In the genomic region with DNA sequence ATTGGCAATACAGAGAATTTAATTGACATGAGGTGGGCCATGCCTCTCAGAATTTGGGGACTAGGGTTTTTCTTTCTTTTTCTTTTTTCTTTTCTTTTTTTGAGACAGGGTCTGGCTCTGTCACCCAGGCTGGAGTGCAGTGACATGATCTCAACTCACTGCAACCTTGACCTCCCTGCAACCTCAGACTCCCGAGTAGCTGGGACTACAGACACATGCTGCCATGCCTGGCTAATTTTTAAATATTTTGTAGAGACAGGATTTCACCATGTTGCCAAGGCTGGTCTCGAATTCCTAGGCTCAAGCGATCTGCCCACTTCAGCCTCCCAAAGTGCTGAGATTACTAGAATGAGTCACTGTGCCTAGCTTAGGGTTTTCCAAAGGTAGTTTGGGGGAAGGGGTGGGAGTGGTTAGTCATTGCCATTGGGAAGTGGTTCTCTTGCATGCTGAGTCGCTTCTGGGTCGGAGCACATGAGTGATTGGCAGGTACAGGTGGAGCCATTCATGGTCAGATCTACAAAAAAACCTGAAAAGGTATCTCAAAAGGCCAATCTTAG, we compare ENCODE assay signal across 1 cellular context.
TF ChIP-seq lines count a peak whose summit lies in the region.

No MANE protein-coding gene starts in this region.

TF ChIP-seq in liver, 16 proteins besides CTCF, POLR2A, EP300 and RAD21 (continued from another document):
- TF ChIP-seq, protein P1, sequence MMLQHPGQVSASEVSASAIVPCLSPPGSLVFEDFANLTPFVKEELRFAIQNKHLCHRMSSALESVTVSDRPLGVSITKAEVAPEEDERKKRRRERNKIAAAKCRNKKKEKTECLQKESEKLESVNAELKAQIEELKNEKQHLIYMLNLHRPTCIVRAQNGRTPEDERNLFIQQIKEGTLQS (IDR thresholded peaks at IDR 0.05) = no peak
- peak; percentile 24 to 62 for TF ChIP-seq RXRA (IDR thresholded peaks at IDR 0.05)
- no peak for TF ChIP-seq SP1 (IDR thresholded peaks at IDR 0.05)
- no peak for TF ChIP-seq EGR1 (IDR thresholded peaks at IDR 0.05; ENCODE audit: low read depth in 2 of 2)
- TF ChIP-seq JUND (IDR thresholded peaks at IDR 0.05) = no peak
